ENCODE assay signal across 8 cellular contexts in genomic region chr3:69948246-69948862, GRCh38. TPM values are rescaled to one million over a fixed set of nuclear protein-coding genes. Genes with fewer than 3 reads are reported as not detected.
DNase-seq lines count a peak whose midpoint lies in the region; ATAC-seq and TF ChIP-seq lines count a peak whose summit lies in the region.

No MANE protein-coding gene starts in this region.

- in situ Hi-C loops in brain microvascular endothelial cell (cut with HindIII; ENCODE audit: low pct_ligation_motif_present, low sequenced_read_pairs), result loop anchor here (25.0 kb wide), 1 partner anchor 261 kb away; no protein-coding TSS in a partner anchor

- DNase-seq in ELF-1 (ENCODE audit: low read depth, low spot score), result peak; percentile 9
- DNase-seq in LNCaP clone FGC (ENCODE audit: low read depth), result peak; percentile 37
- DNase-seq in brain microvascular endothelial cell, result peak; percentile 30
- DNase-seq in lung microvascular endothelial cell (ENCODE audit: low read depth in 2 of 2), result peak; percentile 45 to 66
- no peak for DNase-seq in activated T-helper 1 cell treated with anti-CD3 and anti-CD28 coated beads, Interleukin-12 subunit alpha, Interleukin-12 subunit beta, Interleukin-2, Interleukin-4 antibody, amounts not matched to agents 30 ng/mL and 10 ng/mL and 1 ng/mL, durations not matched to agents 14 hours and 24 hours and 36 hours (ENCODE audit: low spot score)
- DNase-seq in activated naive CD8-positive, alpha-beta T cell treated with anti-CD3 and anti-CD28 coated beads, Interleukin-2, amount 50 U/mL, for 24 hours, result no peak

- H3K36me3 Mint-ChIP-seq in activated T-helper 1 cell treated with anti-CD3 and anti-CD28 coated beads, Interleukin-12 subunit alpha, Interleukin-12 subunit beta, Interleukin-2, Interleukin-4 antibody, amounts not matched to agents 30 ng/mL and 10 ng/mL and 1 ng/mL, durations not matched to agents 14 hours and 24 hours and 36 hours (ENCODE audit: low read depth), result no peaks in the 10 kb centered on the region
- H3K36me3 Mint-ChIP-seq in activated naive CD8-positive, alpha-beta T cell treated with anti-CD3 and anti-CD28 coated beads, Interleukin-2, amount 50 U/mL, for 24 hours (ENCODE audit: low read depth), result no peaks in the 10 kb centered on the region

- intact Hi-C loops in activated T-helper 1 cell treated with anti-CD3 and anti-CD28 coated beads, Interleukin-12 subunit alpha, Interleukin-12 subunit beta, Interleukin-2, Interleukin-4 antibody, amounts not matched to agents 30 ng/mL and 10 ng/mL and 1 ng/mL, durations not matched to agents 14 hours and 24 hours and 36 hours (cut with micrococcal nuclease), result loop anchor here (1.0 to 10.0 kb wide), 3 partner anchors 624 to 826 kb away; partner anchors contain the start of gene LMOD3

- ATAC-seq in HG03378 (IDR thresholded peaks at IDR 0.05; ENCODE audit: unreplicated experiment) (no peak), GM18520 (IDR thresholded peaks at IDR 0.05; ENCODE audit: unreplicated experiment) (no peak)
- ATAC-seq in activated naive CD8-positive, alpha-beta T cell treated with anti-CD3 and anti-CD28 coated beads, Interleukin-2, amount 50 U/mL, for 24 hours, result no peak

- H3K4me3 Mint-ChIP-seq in activated T-helper 1 cell treated with anti-CD3 and anti-CD28 coated beads, Interleukin-12 subunit alpha, Interleukin-12 subunit beta, Interleukin-2, Interleukin-4 antibody, amounts not matched to agents 30 ng/mL and 10 ng/mL and 1 ng/mL, durations not matched to agents 14 hours and 24 hours and 36 hours, result no peak overlapping the region
- H3K4me3 Mint-ChIP-seq in activated naive CD8-positive, alpha-beta T cell treated with anti-CD3 and anti-CD28 coated beads, Interleukin-2, amount 50 U/mL, for 24 hours, result no peak overlapping the region

- TF ChIP-seq CTCF in LNCaP clone FGC (IDR thresholded peaks at IDR 0.05; ENCODE audit: control insufficient read depth, extremely low read depth, insufficient read depth) (peak; percentile 44), brain microvascular endothelial cell (IDR thresholded peaks at IDR 0.05; ENCODE audit: low read depth, low read length, missing control alignments) (peak; percentile 57)

- H3K27ac Mint-ChIP-seq in activated T-helper 1 cell treated with anti-CD3 and anti-CD28 coated beads, Interleukin-12 subunit alpha, Interleukin-12 subunit beta, Interleukin-2, Interleukin-4 antibody, amounts not matched to agents 30 ng/mL and 10 ng/mL and 1 ng/mL, durations not matched to agents 14 hours and 24 hours and 36 hours, result no peak overlapping the region
- H3K27ac Mint-ChIP-seq in activated naive CD8-positive, alpha-beta T cell treated with anti-CD3 and anti-CD28 coated beads, Interleukin-2, amount 50 U/mL, for 24 hours, result no peak overlapping the region

- no peaks in the 10 kb centered on the region for H3K36me3 ChIP-seq in brain microvascular endothelial cell (replicated peaks)

- peaks cover 5% of the 10 kb centered on the region for H3K27me3 Mint-ChIP-seq in activated T-helper 1 cell treated with anti-CD3 and anti-CD28 coated beads, Interleukin-12 subunit alpha, Interleukin-12 subunit beta, Interleukin-2, Interleukin-4 antibody, amounts not matched to agents 30 ng/mL and 10 ng/mL and 1 ng/mL, durations not matched to agents 14 hours and 24 hours and 36 hours (ENCODE audit: insufficient read depth)
- H3K27me3 Mint-ChIP-seq in activated naive CD8-positive, alpha-beta T cell treated with anti-CD3 and anti-CD28 coated beads, Interleukin-2, amount 50 U/mL, for 24 hours, result no peaks in the 10 kb centered on the region

- no peak overlapping the region for H3K27ac ChIP-seq in brain microvascular endothelial cell

- no peaks in the 10 kb centered on the region for H3K9me3 Mint-ChIP-seq in activated T-helper 1 cell treated with anti-CD3 and anti-CD28 coated beads, Interleukin-12 subunit alpha, Interleukin-12 subunit beta, Interleukin-2, Interleukin-4 antibody, amounts not matched to agents 30 ng/mL and 10 ng/mL and 1 ng/mL, durations not matched to agents 14 hours and 24 hours and 36 hours
- no peaks in the 10 kb centered on the region for H3K9me3 Mint-ChIP-seq in activated naive CD8-positive, alpha-beta T cell treated with anti-CD3 and anti-CD28 coated beads, Interleukin-2, amount 50 U/mL, for 24 hours

- H3K4me1 Mint-ChIP-seq in activated T-helper 1 cell treated with anti-CD3 and anti-CD28 coated beads, Interleukin-12 subunit alpha, Interleukin-12 subunit beta, Interleukin-2, Interleukin-4 antibody, amounts not matched to agents 30 ng/mL and 10 ng/mL and 1 ng/mL, durations not matched to agents 14 hours and 24 hours and 36 hours (ENCODE audit: low read depth), result no peaks in the 10 kb centered on the region
- H3K4me1 Mint-ChIP-seq in activated naive CD8-positive, alpha-beta T cell treated with anti-CD3 and anti-CD28 coated beads, Interleukin-2, amount 50 U/mL, for 24 hours, result no peaks in the 10 kb centered on the region

- no peaks in the 10 kb centered on the region for H3K27me3 ChIP-seq in brain microvascular endothelial cell (replicated peaks)

- H3K4me3 ChIP-seq in LNCaP clone FGC (ENCODE audit: low read depth, low read length) (no peak overlapping the region), brain microvascular endothelial cell (ENCODE audit: low read depth, low read length) (no peak overlapping the region)

RNA-seq across cellular contexts. Expression of gene SAMMSON, which starts 51.2 kb away (rescaled TPM):
- total RNA-seq in lung microvascular endothelial cell, result not detected in 2 replicates
- total RNA-seq in activated T-helper 1 cell treated with anti-CD3 and anti-CD28 coated beads, Interleukin-12 subunit alpha, Interleukin-12 subunit beta, Interleukin-2, Interleukin-4 antibody, amounts not matched to agents 30 ng/mL and 10 ng/mL and 1 ng/mL, durations not matched to agents 14 hours and 24 hours and 36 hours, result not detected in 2 replicates

Comparison
In these comparisons a context has a peak if more than half of its experiments do, and no peak if none do; other contexts are left out.
1. DNase-seq: peak in ELF-1 (single experiment), LNCaP clone FGC (single experiment), brain microvascular endothelial cell (single experiment) and lung microvascular endothelial cell (2 of 2); none in activated T-helper 1 cell treated with anti-CD3 and anti-CD28 coated beads, Interleukin-12 subunit alpha, Interleukin-12 subunit beta, Interleukin-2, Interleukin-4 antibody, amounts not matched to agents 30 ng/mL and 10 ng/mL and 1 ng/mL, durations not matched to agents 14 hours and 24 hours and 36 hours (single experiment) and activated naive CD8-positive, alpha-beta T cell treated with anti-CD3 and anti-CD28 coated beads, Interleukin-2, amount 50 U/mL, for 24 hours (single experiment).